9 cellular contexts compared by ENCODE assay signal in the genomic region with DNA sequence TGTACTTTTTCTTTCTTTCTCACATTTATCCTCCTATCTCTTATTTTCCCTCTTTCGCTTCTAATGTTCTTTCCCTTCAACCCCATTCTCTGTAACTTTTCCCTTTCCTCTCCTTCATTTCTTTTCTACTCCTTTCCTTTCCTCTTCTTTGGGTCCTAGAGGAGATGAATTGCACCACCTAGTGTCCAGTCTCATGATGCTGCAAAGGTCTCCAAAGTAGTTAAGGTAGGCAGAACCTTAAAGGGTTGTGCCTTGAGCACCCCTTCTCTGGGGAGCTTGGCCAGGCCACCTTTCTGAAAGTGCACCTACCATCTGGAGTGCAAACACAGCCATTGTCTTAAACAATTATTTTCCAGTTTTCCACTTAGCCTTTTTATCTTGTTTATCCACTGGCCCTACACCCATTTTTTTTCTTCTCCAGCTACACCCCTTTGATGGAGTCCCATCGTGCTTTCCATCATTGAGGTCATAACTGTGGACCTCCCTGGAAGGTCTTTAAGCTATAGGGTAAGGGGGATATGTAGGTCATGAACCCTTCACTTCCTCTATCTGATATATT.
DNase-seq lines count a peak whose midpoint lies in the region; ATAC-seq and TF ChIP-seq lines count a peak whose summit lies in the region.
"Had no signal": no experiment of that assay in that cellular context is flagged by ENCODE, and none has a peak within 500 bp of the region (broad histone marks: within the 10 kb centered on the region; RNA-seq: fewer than 3 reads in every experiment).

No MANE protein-coding gene starts in this region.

- ATAC-seq in HG02884 (IDR thresholded peaks at IDR 0.05; ENCODE audit: unreplicated experiment) (peak; percentile 47), Panc1 (peak; percentile 84)

- no peak for TF ChIP-seq POLR2A in erythroblast (IDR thresholded peaks at IDR 0.05; ENCODE audit: low read length)

- no peaks in the 10 kb centered on the region for H3K27me3 Mint-ChIP-seq in neural crest cell (ENCODE audit: low read depth)

- CTCF ChIA-PET in Panc1 (lab: Charles Lee): no interaction called here

- in situ Hi-C loops in Panc1 (cut with HindIII; ENCODE audit: low pct_unique_long_range_greater_than_20kb, low sequenced_read_pairs): no loop called here

- no peaks in the 10 kb centered on the region for H3K9me3 ChIP-seq in Panc1 (ENCODE audit: control insufficient read depth, insufficient read depth, low read depth, low read length)

- no peak overlapping the region for H3K27ac Mint-ChIP-seq in neural crest cell (ENCODE audit: unreplicated experiment)
- H3K27ac Mint-ChIP-seq: T-helper 1 cell treated with Interleukin-12 subunit alpha and Interleukin-12 subunit beta and Interleukin-4 antibody, amounts not matched to agents 30 μg/mL and 1 μg/mL, for 36 hours had no signal

- peak; percentile 77 for TF ChIP-seq CTCF in Panc1 (IDR thresholded peaks at IDR 0.05)
- TF ChIP-seq CTCF in neural crest cell (conservative IDR thresholded peaks at IDR 0.05): peak; percentile 82

- H3K36me3 ChIP-seq in Panc1 (ENCODE audit: control insufficient read depth, insufficient read depth, low read length): no peaks in the 10 kb centered on the region

- DNase-seq in DMS153 treated with DMSO at 0.1 percent for 48 hours (lab: John Stamatoyannopoulos, UW; ENCODE audit: unreplicated experiment): peak; percentile 7
- peak; percentile 36 for DNase-seq in Panc1 (ENCODE audit: low read depth, low spot score)
- DNase-seq in erythroblast (lab: John Stamatoyannopoulos, UW): peak; percentile 48 to 59
- DNase-seq in neural crest cell (ENCODE audit: low read depth, low spot score): peak; percentile 19
- DNase-seq in activated T-cell treated with anti-CD3 and anti-CD28 coated beads for 4 hours: no peak
- no peak for DNase-seq in NCI-H510A (lab: John Stamatoyannopoulos, UW)
- no peak for DNase-seq in stimulated activated CD4-positive, alpha-beta T cell treated with anti-CD3 and anti-CD28 coated beads, Interleukin-4, amount 100 ng/mL, for 1 hour

- no peak overlapping the region for H3K27ac ChIP-seq in Panc1 (ENCODE audit: low read length)

- H3K9me3 Mint-ChIP-seq in neural crest cell: no peaks in the 10 kb centered on the region
- H3K9me3 Mint-ChIP-seq: T-helper 1 cell treated with Interleukin-12 subunit alpha and Interleukin-12 subunit beta and Interleukin-4 antibody, amounts not matched to agents 30 μg/mL and 1 μg/mL, for 36 hours had no signal

- POLR2A ChIA-PET in Panc1 (lab: Charles Lee): no interaction called here

- H3K4me3 Mint-ChIP-seq in neural crest cell: no peak overlapping the region
- H3K4me3 Mint-ChIP-seq: T-helper 1 cell treated with Interleukin-12 subunit alpha and Interleukin-12 subunit beta and Interleukin-4 antibody, amounts not matched to agents 30 μg/mL and 1 μg/mL, for 36 hours had no signal

- intact Hi-C loops in Panc1 (cut with micrococcal nuclease; ENCODE audit: unreplicated experiment): loop anchor here (2.0 kb wide), 1 partner anchor 250 kb away; no protein-coding TSS in a partner anchor

- H3K4me1 Mint-ChIP-seq in neural crest cell: peaks cover 4% of the 10 kb centered on the region

- BruUV-seq in Panc1 (replicated peaks; lab: Mats Ljungman, UMichigan): no TSS peak

- H3K4me1 ChIP-seq in Panc1 (ENCODE audit: control insufficient read depth, insufficient read depth, low read length): no peaks in the 10 kb centered on the region

- H3K36me3 Mint-ChIP-seq in neural crest cell (ENCODE audit: low read depth): peaks cover 8% of the 10 kb centered on the region

- no peak overlapping the region for H3K4me3 ChIP-seq in Panc1 (ENCODE audit: low read depth in 2 of 2, low read length in 2 of 2)

- no peaks in the 10 kb centered on the region for H3K27me3 ChIP-seq in Panc1 (ENCODE audit: control insufficient read depth, insufficient read depth, low read length)

Comparison
In these comparisons a context has a peak if more than half of its experiments do, and no peak if none do; other contexts are left out.
1. DNase-seq: peak in DMS153 treated with DMSO at 0.1 percent for 48 hours (single experiment), Panc1 (single experiment), erythroblast (2 of 2) and neural crest cell (single experiment); none in activated T-cell treated with anti-CD3 and anti-CD28 coated beads for 4 hours (single experiment), NCI-H510A (single experiment) and stimulated activated CD4-positive, alpha-beta T cell treated with anti-CD3 and anti-CD28 coated beads, Interleukin-4, amount 100 ng/mL, for 1 hour (single experiment).